ENCODE assay signal across 23 cellular contexts in the genomic region with DNA sequence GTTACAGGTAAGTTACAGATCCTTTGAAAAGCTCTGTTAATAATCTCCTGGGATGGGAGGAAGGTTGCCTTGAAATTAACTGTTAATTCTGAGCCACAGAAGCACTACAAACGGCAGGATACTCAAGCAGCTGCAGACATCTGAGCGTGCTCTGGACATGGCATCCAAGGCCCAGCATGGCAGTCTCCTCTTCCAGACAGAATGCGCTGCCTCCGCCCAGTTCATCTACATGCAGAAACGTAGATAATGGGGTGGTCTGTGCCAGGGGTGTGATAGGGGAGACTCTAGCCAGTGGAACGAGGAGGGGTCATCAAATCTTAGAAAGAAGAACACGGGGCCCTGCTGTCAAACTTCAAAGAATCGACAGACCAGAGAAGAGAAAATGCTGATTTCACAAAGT. TPM values are rescaled to one million over a fixed set of nuclear protein-coding genes. Genes with fewer than 3 reads are reported as not detected.
"Had no signal": no experiment of that assay in that cellular context is flagged by ENCODE, and none has a peak within 500 bp of the region (broad histone marks: within the 10 kb centered on the region; RNA-seq: fewer than 3 reads in every experiment).

No MANE protein-coding gene starts in this region.

- H3K9me3 Mint-ChIP-seq: natural killer cell; stimulated activated effector memory CD8-positive, alpha-beta T cell treated with anti-CD3 and anti-CD28 coated beads, Interleukin-12 subunit alpha, Interleukin-12 subunit beta, amount 100 ng/mL, for 72 hours had no signal

- H3K4me1 ChIP-seq: colonic mucosa, suprapubic skin, thyroid gland, upper lobe of left lung, vagina had no signal

- H3K4me3 Mint-ChIP-seq: natural killer cell; neural progenitor cell; stimulated activated effector memory CD8-positive, alpha-beta T cell treated with anti-CD3 and anti-CD28 coated beads, Interleukin-12 subunit alpha, Interleukin-12 subunit beta, amount 100 ng/mL, for 72 hours had no signal

- H3K27me3 ChIP-seq: colonic mucosa, hepatocyte, neural progenitor cell, ovary, thyroid gland, upper lobe of left lung, vagina had no signal

- H3K4me1 Mint-ChIP-seq: natural killer cell; stimulated activated effector memory CD8-positive, alpha-beta T cell treated with anti-CD3 and anti-CD28 coated beads, Interleukin-12 subunit alpha, Interleukin-12 subunit beta, amount 100 ng/mL, for 72 hours had no signal

- H3K36me3 Mint-ChIP-seq: natural killer cell; neural progenitor cell; stimulated activated effector memory CD8-positive, alpha-beta T cell treated with anti-CD3 and anti-CD28 coated beads, Interleukin-12 subunit alpha, Interleukin-12 subunit beta, amount 100 ng/mL, for 72 hours had no signal

- DNase-seq: colonic mucosa; effector CD4-positive, alpha-beta T cell; foreskin melanocyte; kidney glomerular epithelial cell; mammary epithelial cell; natural killer cell; nucleus accumbens; ovary; right cardiac atrium; small intestine; stimulated activated CD4-positive, alpha-beta T cell treated with anti-CD3 and anti-CD28 coated beads, Interleukin-2, amount 100 ng/mL, for 48 hours; stimulated activated CD8-positive, alpha-beta memory T cell treated with anti-CD3 and anti-CD28 coated beads, Interleukin-4, amount 100 ng/mL, for 48 hours; stimulated activated naive CD8-positive, alpha-beta T cell treated with anti-CD3 and anti-CD28 coated beads, Interleukin-15, Interleukin-2, amounts not matched to agents 100 U/mL and 50 U/mL, for 24 hours; thyroid gland had no signal

- H3K27ac ChIP-seq: colonic mucosa, hepatocyte, neural progenitor cell, ovary, suprapubic skin, thyroid gland, upper lobe of left lung, vagina had no signal

- ATAC-seq: left lobe of liver; natural killer cell; right cardiac atrium; stimulated activated effector memory CD8-positive, alpha-beta T cell treated with anti-CD3 and anti-CD28 coated beads, Interleukin-12 subunit alpha, Interleukin-12 subunit beta, amount 100 ng/mL, for 72 hours; stimulated activated naive CD8-positive, alpha-beta T cell treated with anti-CD3 and anti-CD28 coated beads, Interleukin-15, Interleukin-2, amounts not matched to agents 100 U/mL and 50 U/mL, for 24 hours had no signal

- H3K9me3 ChIP-seq: colonic mucosa, ovary, suprapubic skin, thyroid gland, upper lobe of left lung, vagina had no signal

- H3K36me3 ChIP-seq: colonic mucosa, neural progenitor cell, ovary, suprapubic skin, thyroid gland, upper lobe of left lung, vagina had no signal

- H3K27ac Mint-ChIP-seq: natural killer cell; neural progenitor cell; stimulated activated effector memory CD8-positive, alpha-beta T cell treated with anti-CD3 and anti-CD28 coated beads, Interleukin-12 subunit alpha, Interleukin-12 subunit beta, amount 100 ng/mL, for 72 hours had no signal

- H3K4me3 ChIP-seq: colonic mucosa, hepatocyte, neural progenitor cell, ovary, suprapubic skin, thyroid gland, upper lobe of left lung, vagina had no signal

RNA-seq across cellular contexts. Expression of a gene that starts 13.8 kb away (rescaled TPM):
- total RNA-seq: dermis microvascular lymphatic vessel endothelial cell, mammary epithelial cell, myocyte had no signal
